Comparison of ENCODE assay signal across 9 cellular contexts in genomic region chr5:142326480-142326938, GRCh38. TPM values are rescaled to one million over a fixed set of nuclear protein-coding genes. Genes with fewer than 3 reads are reported as not detected.
DNase-seq lines count a peak whose midpoint lies in the region; ATAC-seq and TF ChIP-seq lines count a peak whose summit lies in the region.
"Had no signal": no experiment of that assay in that cellular context is flagged by ENCODE, and none has a peak within 500 bp of the region (broad histone marks: within the 10 kb centered on the region; RNA-seq: fewer than 3 reads in every experiment).

No MANE protein-coding gene starts in this region.

- ATAC-seq in GM21447 (IDR thresholded peaks at IDR 0.05; ENCODE audit: unreplicated experiment) (no peak), GM21825 (IDR thresholded peaks at IDR 0.05; ENCODE audit: unreplicated experiment) (no peak)

- peaks cover 21% of the 10 kb centered on the region for H3K27me3 ChIP-seq in left ventricle myocardium inferior (ENCODE audit: low read depth)
- no peaks in the 10 kb centered on the region for H3K27me3 ChIP-seq in muscle layer of duodenum (ENCODE audit: low read depth, low read length)

- H3K27ac ChIP-seq in left ventricle myocardium inferior (replicated peaks) (peak overlapping the region; percentile 98), cingulate gyrus (ENCODE audit: low read depth, low read length) (peak overlapping the region; percentile 60), muscle layer of duodenum (ENCODE audit: low read length) (peak overlapping the region; percentile 54)
- H3K27ac ChIP-seq: VCaP had no signal

- H3K4me1 ChIP-seq in left ventricle myocardium inferior (peaks cover 56% of the 10 kb centered on the region), muscle layer of duodenum (ENCODE audit: control insufficient read depth in 1 of 2, insufficient read depth in 2 of 2, low read length in 2 of 2) (peaks cover 0 to 22% of the 10 kb centered on the region in 2 donors)

- H3K4me3 ChIP-seq in left ventricle myocardium inferior (peak overlapping the region; percentile 96), muscle layer of duodenum (ENCODE audit: low read depth in 1 of 2, low read length in 2 of 2) (peak overlapping the region in 1 of 2 donors; percentile 77)

- H3K9me3 ChIP-seq in left ventricle myocardium inferior (replicated peaks) (no peaks in the 10 kb centered on the region), muscle layer of duodenum (ENCODE audit: control insufficient read depth in 1 of 2, low read length in 2 of 2) (no peaks in the 10 kb centered on the region)

- no peak for DNase-seq in left ventricle myocardium inferior
- DNase-seq in cardiac septum (ENCODE audit: low spot score) = no peak
- DNase-seq in COLO829 (ENCODE audit: low spot score) = no peak
- no peak for DNase-seq in NCI-H1092 treated with DMSO at 0.1 percent for 48 hours (lab: John Stamatoyannopoulos, UW)

- TF ChIP-seq CTCF in left ventricle myocardium inferior (IDR thresholded peaks at IDR 0.05; ENCODE audit: borderline replicate concordance) = no peak

- H3K36me3 ChIP-seq in left ventricle myocardium inferior (no peaks in the 10 kb centered on the region), muscle layer of duodenum (ENCODE audit: control insufficient read depth in 1 of 2, insufficient read depth in 2 of 2, low read length in 2 of 2) (peaks cover 0 to 10% of the 10 kb centered on the region in 2 donors)

- intact Hi-C loops in left ventricle myocardium inferior (cut with micrococcal nuclease) (no loop called here), cardiac septum (cut with DNase I) (loop anchor here (1.0 to 10.0 kb wide), 3 partner anchors 101 to 378 kb away; no protein-coding TSS in a partner anchor)

RNA-seq across cellular contexts. Expression of gene SPRY4, which starts 1.7 kb away (rescaled TPM):
- total RNA-seq in left ventricle myocardium inferior = 10.2 TPM
- total RNA-seq in cardiac septum = 20.6 TPM
